ENCODE assay signal across 30 cellular contexts in the genomic region with DNA sequence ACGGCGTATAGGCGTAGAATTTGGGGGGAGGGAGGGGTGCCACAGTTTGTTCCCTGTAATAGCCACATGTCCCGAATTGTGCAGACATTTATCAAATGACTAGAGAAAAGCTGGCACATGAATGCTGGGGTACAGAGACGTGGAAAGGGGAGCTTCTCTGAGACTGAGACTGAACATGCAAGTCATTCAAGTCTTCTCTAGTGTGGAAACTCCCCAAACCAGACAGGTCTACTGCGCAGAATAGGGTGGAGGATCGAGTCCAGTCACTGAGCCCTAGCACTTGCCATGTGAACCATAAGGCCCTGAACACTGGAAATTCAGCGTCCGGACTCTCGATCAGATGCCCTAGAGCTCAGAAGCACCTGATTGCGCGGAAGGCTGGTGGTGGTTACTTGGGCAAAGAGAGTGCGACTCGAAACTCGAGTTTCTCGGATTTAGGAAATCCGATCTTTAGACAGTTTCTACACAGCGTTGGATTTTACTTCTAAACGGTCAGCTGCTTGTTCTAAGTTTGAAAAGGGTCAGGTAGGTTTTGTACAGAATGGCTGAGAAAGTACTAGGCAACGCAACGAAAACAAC. TPM values are rescaled to one million over a fixed set of nuclear protein-coding genes. Genes with fewer than 3 reads are reported as not detected.
DNase-seq lines count a peak whose midpoint lies in the region; ATAC-seq, FAIRE-seq and TF ChIP-seq lines count a peak whose summit lies in the region.
"Had no signal": no experiment of that assay in that cellular context is flagged by ENCODE, and none has a peak within 500 bp of the region (broad histone marks: within the 10 kb centered on the region; RNA-seq: fewer than 3 reads in every experiment).

No MANE protein-coding gene starts in this region.

- H4K20me1 ChIP-seq in H9 (ENCODE audit: control insufficient read depth, insufficient read depth, insufficient read length), result no peaks in the 10 kb centered on the region
- H4K20me1 ChIP-seq in keratinocyte (ENCODE audit: control insufficient read depth, extremely low read depth, insufficient read depth, low read length), result no peaks in the 10 kb centered on the region
- H4K20me1 ChIP-seq: BLaER1 treated with 17β-estradiol and CSF1 and Interleukin-3, amounts not matched to agents 10 nM and 100 nM had no signal

- H3K27ac Mint-ChIP-seq in H9 (no peak overlapping the region), brain (peak overlapping the region in 1 of 5 experiments; percentile 52)
- H3K27ac Mint-ChIP-seq: activated CD4-positive, alpha-beta memory T cell treated with anti-CD3 and anti-CD28 coated beads for 36 hours; activated naive CD8-positive, alpha-beta T cell treated with anti-CD3 and anti-CD28 coated beads, Interleukin-2, amount 50 U/mL, for 24 hours; activated T-cell treated with anti-CD3 and anti-CD28 coated beads, Interleukin-2, amount 50 U/mL, for 72 hours; dendritic cell treated with granulocyte-macrophage colony-stimulating factor and Interleukin-4, amounts not matched to agents 40 ng/mL and 50 ng/mL, for 4 days; immature natural killer cell; progenitor cell of endocrine pancreas; stimulated activated naive CD8-positive, alpha-beta T cell treated with anti-CD3 and anti-CD28 coated beads, Interleukin-15, amount 100 ng/mL, for 72 hours had no signal

- H3K27me3 Mint-ChIP-seq in H9 (ENCODE audit: low read depth) (peaks cover 97% of the 10 kb centered on the region), brain (peaks cover 86% of the 10 kb centered on the region)

- no peak overlapping the region for H3K56ac ChIP-seq in H9 (ENCODE audit: insufficient read length, low read depth, low read length)

- no CpG with 5 or more reads among the region's 21 CpGs for WGBS in H9 (ENCODE audit: extremely low coverage, insufficient read length, low lambda C conversion rate)
- no CpG with 5 or more reads among the region's 21 CpGs for WGBS in trophoblast cell (ENCODE audit: extremely low coverage, insufficient coverage, insufficient read length)

- H4K5ac ChIP-seq in H9 (ENCODE audit: insufficient read length, low read depth, low read length), result no peak overlapping the region

- H3K18ac ChIP-seq in H9 (ENCODE audit: insufficient read length, low read depth, low read length), result no peak overlapping the region
- H3K18ac ChIP-seq in trophoblast cell (ENCODE audit: low read length), result no peak overlapping the region

- no peak overlapping the region for H4K91ac ChIP-seq in H9 (ENCODE audit: insufficient read length, low read depth, low read length)
- H4K91ac ChIP-seq in trophoblast cell (ENCODE audit: low read depth, low read length), result no peak overlapping the region

- H2BK12ac ChIP-seq in H9 (ENCODE audit: insufficient read length, low read depth, low read length) (no peak overlapping the region), trophoblast cell (ENCODE audit: low read length) (no peak overlapping the region)

- H4K8ac ChIP-seq in H9 (replicated peaks; ENCODE audit: insufficient read length, low read depth, low read length) (no peak overlapping the region), trophoblast cell (ENCODE audit: low read depth, low read length) (no peak overlapping the region)

- H3K36me3 ChIP-seq in keratinocyte (ENCODE audit: control insufficient read depth in 2 of 2, extremely low read depth in 1 of 2, insufficient read depth in 2 of 2, low read length in 2 of 2), result no peaks in the 10 kb centered on the region
- no peaks in the 10 kb centered on the region for H3K36me3 ChIP-seq in trophoblast cell (ENCODE audit: control insufficient read depth in 1 of 2, insufficient read depth in 2 of 2, low read length in 2 of 2)
- H3K36me3 ChIP-seq: BLaER1 treated with 17β-estradiol and CSF1 and Interleukin-3, amounts not matched to agents 10 nM and 100 nM; left lung; neutrophil; right lobe of liver; tibial artery had no signal

- FAIRE-seq in keratinocyte (lab: Jason Lieb, UNC) (no peak), urothelium cell line (lab: Jason Lieb, UNC) (no peak)
- FAIRE-seq: frontal cortex, G401.6 had no signal

- H2BK20ac ChIP-seq in H9 (ENCODE audit: low read depth, low read length, poor library complexity, severe bottlenecking), result no peak overlapping the region

- no peak overlapping the region for H3K9ac ChIP-seq in H9 (ENCODE audit: extremely low read depth, insufficient read length, low read length)
- no peak overlapping the region for H3K9ac ChIP-seq in keratinocyte (ENCODE audit: control insufficient read depth, extremely low read depth, insufficient read depth, low read length)
- H3K9ac ChIP-seq in trophoblast cell (ENCODE audit: low read length), result no peak overlapping the region
- H3K9ac ChIP-seq: BLaER1 treated with 17β-estradiol and CSF1 and Interleukin-3, amounts not matched to agents 10 nM and 100 nM had no signal

- peak overlapping the region in 1 of 2 experiments; percentile 81; a peak in 3 of 5 replicates for H3K4me3 Mint-ChIP-seq in H9
- peak overlapping the region in 4 of 5 experiments; percentile 80 to 87 (median 86) for H3K4me3 Mint-ChIP-seq in brain
- H3K4me3 Mint-ChIP-seq: activated CD4-positive, alpha-beta memory T cell treated with anti-CD3 and anti-CD28 coated beads for 36 hours; activated naive CD8-positive, alpha-beta T cell treated with anti-CD3 and anti-CD28 coated beads, Interleukin-2, amount 50 U/mL, for 24 hours; activated T-cell treated with anti-CD3 and anti-CD28 coated beads, Interleukin-2, amount 50 U/mL, for 72 hours; immature natural killer cell; stimulated activated naive CD8-positive, alpha-beta T cell treated with anti-CD3 and anti-CD28 coated beads, Interleukin-15, amount 100 ng/mL, for 72 hours had no signal

- no peak overlapping the region for H2BK120ac ChIP-seq in H9 (ENCODE audit: low read depth, low read length, poor library complexity, severe bottlenecking)
- H2BK120ac ChIP-seq in trophoblast cell (ENCODE audit: insufficient read depth, low read length, poor library complexity), result no peak overlapping the region

- H3K36me3 Mint-ChIP-seq in H9 (ENCODE audit: insufficient read depth in 1 of 3, low read depth in 3 of 3) (no peaks in the 10 kb centered on the region), brain (no peaks in the 10 kb centered on the region)

- no peak overlapping the region for H4K12ac ChIP-seq in trophoblast cell (ENCODE audit: low read depth, low read length)

- H3K4me2 ChIP-seq in H9 (ENCODE audit: insufficient read depth, insufficient read length, low read length), result peak overlapping the region; percentile 93
- peak overlapping the region; percentile 77 for H3K4me2 ChIP-seq in keratinocyte (ENCODE audit: control insufficient read depth, extremely low read depth, insufficient read depth, low read depth, low read length)
- H3K4me2 ChIP-seq in trophoblast cell (ENCODE audit: low read length), result peak overlapping the region; percentile 89
- H3K4me2 ChIP-seq: BLaER1 treated with 17β-estradiol and CSF1 and Interleukin-3, amounts not matched to agents 10 nM and 100 nM had no signal

- peaks cover 12% of the 10 kb centered on the region for H3K23me2 ChIP-seq in H9 (ENCODE audit: insufficient read length, low read depth, low read length, poor library complexity, severe bottlenecking)

- ATAC-seq in HG02798 (IDR thresholded peaks at IDR 0.05; ENCODE audit: poor library complexity, unreplicated experiment), result no peak
- ATAC-seq: activated naive CD8-positive, alpha-beta T cell treated with anti-CD3 and anti-CD28 coated beads, Interleukin-2, amount 50 U/mL, for 24 hours; activated T-cell treated with anti-CD3 and anti-CD28 coated beads, Interleukin-2, amount 50 U/mL, for 72 hours; Right ventricle myocardium inferior; stimulated activated naive CD8-positive, alpha-beta T cell treated with anti-CD3 and anti-CD28 coated beads, Interleukin-15, amount 100 ng/mL, for 72 hours had no signal

- H3K79me2 ChIP-seq in H9 (ENCODE audit: insufficient read depth, low read length) (no peaks in the 10 kb centered on the region), keratinocyte (ENCODE audit: control insufficient read depth, insufficient read depth, low read length) (no peaks in the 10 kb centered on the region), trophoblast cell (ENCODE audit: control insufficient read depth, insufficient read depth, low read length, poor library complexity) (no peaks in the 10 kb centered on the region)

- no peak overlapping the region for H2AK5ac ChIP-seq in H9 (ENCODE audit: insufficient read length, low read length)
- H2AK5ac ChIP-seq in trophoblast cell (ENCODE audit: low read length), result no peak overlapping the region

- H3K27ac ChIP-seq in H9 (ENCODE audit: insufficient read length, low read depth, low read length), result no peak overlapping the region
- no peak overlapping the region for H3K27ac ChIP-seq in keratinocyte (ENCODE audit: control insufficient read depth, insufficient read depth, low read length)
- H3K27ac ChIP-seq in trophoblast cell (ENCODE audit: low read depth, low read length), result no peak overlapping the region
- H3K27ac ChIP-seq: BLaER1 treated with 17β-estradiol and CSF1 and Interleukin-3, amounts not matched to agents 10 nM and 100 nM; left lung; neutrophil; right lobe of liver; tibial artery had no signal

- H3K4ac ChIP-seq in H9 (ENCODE audit: low read depth, low read length) (no peak overlapping the region), trophoblast cell (ENCODE audit: low read depth, low read length) (no peak overlapping the region)

- H3T11ph ChIP-seq in H9 (ENCODE audit: low read length), result no peak overlapping the region

- no peaks in the 10 kb centered on the region for H3K9me1 ChIP-seq in keratinocyte (ENCODE audit: control insufficient read depth, extremely low read depth, insufficient read depth, low read length)

- H3K4me3 ChIP-seq in keratinocyte (ENCODE audit: control insufficient read depth in 2 of 3, extremely low read depth in 1 of 3, insufficient read depth in 2 of 3, low read depth in 1 of 3, low read length in 3 of 3) (no peak overlapping the region), trophoblast cell (ENCODE audit: low read depth, low read length) (no peak overlapping the region)
- H3K4me3 ChIP-seq: BLaER1 treated with 17β-estradiol and CSF1 and Interleukin-3, amounts not matched to agents 10 nM and 100 nM; left lung; tibial artery had no signal

- no peak overlapping the region for H3K23ac ChIP-seq in H9 (ENCODE audit: insufficient read length, low read depth, low read length)
- H3K23ac ChIP-seq in trophoblast cell (ENCODE audit: low read length), result no peak overlapping the region

- H3K4me1 ChIP-seq in H9 (ENCODE audit: insufficient read depth, low read length), result no peaks in the 10 kb centered on the region
- peaks cover 8% of the 10 kb centered on the region for H3K4me1 ChIP-seq in keratinocyte (ENCODE audit: control insufficient read depth, extremely low read depth, insufficient read depth, low read length)
- peaks cover 7 to 15% of the 10 kb centered on the region in 2 experiments for H3K4me1 ChIP-seq in trophoblast cell (ENCODE audit: control insufficient read depth in 1 of 2, insufficient read depth in 2 of 2, low read length in 2 of 2)
- H3K4me1 ChIP-seq: BLaER1 treated with 17β-estradiol and CSF1 and Interleukin-3, amounts not matched to agents 10 nM and 100 nM; left lung had no signal

- dilution Hi-C loops in keratinocyte (cut with MboI; ENCODE audit: extremely low pct_ligation_motif_present, low sequenced_read_pairs), result no loop called here

- H3K4me1 Mint-ChIP-seq in H9 (peaks cover 33 to 53% of the 10 kb centered on the region in 2 experiments), brain (peaks cover 38% of the 10 kb centered on the region)
- H3K4me1 Mint-ChIP-seq: activated naive CD8-positive, alpha-beta T cell treated with anti-CD3 and anti-CD28 coated beads, Interleukin-2, amount 50 U/mL, for 24 hours; immature natural killer cell; stimulated activated naive CD8-positive, alpha-beta T cell treated with anti-CD3 and anti-CD28 coated beads, Interleukin-15, amount 100 ng/mL, for 72 hours had no signal

- no peak overlapping the region for H3K14ac ChIP-seq in H9 (ENCODE audit: insufficient read depth, low read length)
- no peak overlapping the region for H3K14ac ChIP-seq in trophoblast cell (ENCODE audit: low read length)

- DNase-seq in H9, result peak; percentile 40
- no peak for DNase-seq in keratinocyte (ENCODE audit: low read depth, low spot score)
- DNase-seq in trophoblast cell, result no peak
- no peak for DNase-seq in urothelium cell line (ENCODE audit: low spot score)
- DNase-seq in NCI-H187 treated with DMSO at 0.1 percent for 48 hours (lab: John Stamatoyannopoulos, UW), result no peak
- no peak for DNase-seq in AML-193 (lab: John Stamatoyannopoulos, UW)
- DNase-seq: activated CD4-positive, alpha-beta memory T cell treated with anti-CD3 and anti-CD28 coated beads for 36 hours; activated CD4-positive, CD25-positive, alpha-beta regulatory T cell treated with anti-CD3 and anti-CD28 coated beads, Interleukin-2, amount 50 U/mL, for 72 hours; activated naive CD8-positive, alpha-beta T cell treated with anti-CD3 and anti-CD28 coated beads, Interleukin-2, amount 50 U/mL, for 24 hours; activated T-cell treated with anti-CD3 and anti-CD28 coated beads, Interleukin-2, amount 50 U/mL, for 72 hours; immature natural killer cell; mesendoderm; NCI-H1092; NCI-H1694 treated with DMSO at 0.1 percent for 48 hours; right lobe of liver; stimulated activated CD8-positive, alpha-beta memory T cell treated with anti-CD3 and anti-CD28 coated beads, Interleukin-4, amount 100 ng/mL, for 48 hours; stimulated activated naive CD8-positive, alpha-beta T cell treated with anti-CD3 and anti-CD28 coated beads, Interleukin-15, amount 100 ng/mL, for 72 hours; tibial artery had no signal

- H2BK15ac ChIP-seq in H9 (ENCODE audit: low read depth, low read length), result no peak overlapping the region

- TF ChIP-seq CTCF in H9 (conservative IDR thresholded peaks at IDR 0.05) (no peak), brain (conservative IDR thresholded peaks at IDR 0.05) (no peak), keratinocyte (optimal IDR thresholded peaks at IDR 0.05 in 1 of 3, IDR thresholded peaks at IDR 0.05 in 1 of 3, conservative IDR thresholded peaks at IDR 0.05 in 1 of 3; ENCODE audit: extremely low read depth in 1 of 3, insufficient read depth in 2 of 3, low read length in 3 of 3) (no peak)

- H3K9me3 ChIP-seq in H9 (ENCODE audit: control insufficient read depth, low read depth, low read length) (no peaks in the 10 kb centered on the region), keratinocyte (ENCODE audit: control insufficient read depth, low read depth, low read length) (no peaks in the 10 kb centered on the region), trophoblast cell (ENCODE audit: insufficient read depth, low read depth, low read length) (no peaks in the 10 kb centered on the region)
- H3K9me3 ChIP-seq: left lung, neutrophil, right lobe of liver, tibial artery had no signal

- H3K79me1 ChIP-seq in H9 (ENCODE audit: insufficient read depth, low read depth, low read length, poor library complexity, severe bottlenecking) (no peaks in the 10 kb centered on the region), trophoblast cell (ENCODE audit: low read length) (peaks cover 9% of the 10 kb centered on the region)

- H2AFZ ChIP-seq in H9 (ENCODE audit: low read length), result no peak overlapping the region
- peak overlapping the region; percentile 57 for H2AFZ ChIP-seq in keratinocyte (ENCODE audit: control insufficient read depth, low read length)
- H2AFZ ChIP-seq in trophoblast cell (ENCODE audit: insufficient read depth, low read length, poor library complexity), result no peak overlapping the region

- H2BK5ac ChIP-seq in H9 (ENCODE audit: insufficient read length, low read length) (no peak overlapping the region), trophoblast cell (ENCODE audit: low read depth, low read length, poor library complexity) (no peak overlapping the region)

- H3K27me3 ChIP-seq in H9 (ENCODE audit: insufficient read depth, low read length), result peaks cover 75% of the 10 kb centered on the region
- peaks cover 16% of the 10 kb centered on the region for H3K27me3 ChIP-seq in keratinocyte (ENCODE audit: control insufficient read depth, extremely low read depth, insufficient read depth, low read length)
- H3K27me3 ChIP-seq in trophoblast cell (ENCODE audit: insufficient read depth, low read length), result peaks cover 13% of the 10 kb centered on the region

- H3K9me3 Mint-ChIP-seq in H9 (peaks cover 0 to 6% of the 10 kb centered on the region in 2 experiments; a peak in 1 of 5 replicates), brain (peaks cover 0 to 3% (median 0%) of the 10 kb centered on the region in 5 experiments)
- H3K9me3 Mint-ChIP-seq: activated CD4-positive, alpha-beta memory T cell treated with anti-CD3 and anti-CD28 coated beads for 36 hours; activated naive CD8-positive, alpha-beta T cell treated with anti-CD3 and anti-CD28 coated beads, Interleukin-2, amount 50 U/mL, for 24 hours; dendritic cell treated with granulocyte-macrophage colony-stimulating factor and Interleukin-4, amounts not matched to agents 40 ng/mL and 50 ng/mL, for 4 days had no signal

RNA-seq across cellular contexts. Expression of gene TFAP2B, which starts 32.7 kb away (rescaled TPM):
- total RNA-seq in H9 (2021), result not detected in 2 replicates
- not detected for polyA plus RNA-seq in brain (ENCODE audit: insufficient read depth, low read depth, low replicate concordance)
- 0.01 to 0.08 TPM in 2 of 3 replicates, not detected in the other for polyA plus RNA-seq in keratinocyte
- not detected for polyA plus RNA-seq in keratinocyte (2011; ENCODE audit: low read depth)
- not detected in 2 replicates for polyA plus RNA-seq in keratinocyte (2011; cell fraction: cytosol; rRNA removed)
- not detected in 2 replicates for polyA plus RNA-seq in keratinocyte (2011; cell fraction: nucleus; rRNA removed)
- 0.24 TPM in 1 of 2 replicates, not detected in the other for polyA plus RNA-seq in keratinocyte (2012; ENCODE audit: low replicate concordance)
- 0.43 TPM in 1 of 3 replicates, not detected in the others for polyA minus RNA-seq in keratinocyte
- polyA minus RNA-seq in keratinocyte (2011; cell fraction: cytosol; rRNA and poly(A)+ RNA removed), result not detected
- not detected in 2 replicates for polyA minus RNA-seq in keratinocyte (2011; cell fraction: nucleus; rRNA and poly(A)+ RNA removed)
- polyA plus RNA-seq in trophoblast cell (2013), result 2.0 and 2.3 TPM in 2 replicates
- total RNA-seq: activated CD4-positive, alpha-beta memory T cell treated with anti-CD3 and anti-CD28 coated beads for 36 hours; activated T-cell treated with anti-CD3 and anti-CD28 coated beads, Interleukin-2, amount 50 U/mL, for 72 hours; frontal cortex; right lobe of liver; T-helper 2 cell treated with Interferon-gamma antibody and Interleukin-4, amounts not matched to agents 100 ng/mL and 5 ng/mL, for 36 hours had no signal
- polyA plus RNA-seq: AG04450, immature natural killer cell had no signal
